Comparison of ENCODE assay signal across 23 cellular contexts in the genomic region with DNA sequence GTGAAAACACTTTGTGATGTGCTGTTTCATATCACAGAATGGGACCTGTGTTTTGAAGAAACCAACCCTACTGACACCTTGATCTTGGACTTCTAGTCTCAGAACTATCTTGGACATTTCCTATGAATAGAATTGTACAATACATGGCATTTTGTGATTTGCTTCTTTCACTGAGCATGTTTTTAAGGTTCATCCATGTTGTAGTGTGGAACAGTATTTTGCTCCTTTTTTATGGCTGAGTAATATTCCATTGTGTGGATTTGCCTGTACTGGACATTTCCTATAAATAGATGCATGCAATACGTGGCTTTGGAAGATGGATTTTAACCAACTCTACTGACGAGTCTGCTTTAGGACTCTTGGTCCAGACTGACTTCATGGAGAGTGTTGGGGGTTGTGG. TPM values are rescaled to one million over a fixed set of nuclear protein-coding genes. Genes with fewer than 3 reads are reported as not detected.
DNase-seq lines count a peak whose midpoint lies in the region; ATAC-seq, FAIRE-seq and TF ChIP-seq lines count a peak whose summit lies in the region.
"Had no signal": no experiment of that assay in that cellular context is flagged by ENCODE, and none has a peak within 500 bp of the region (broad histone marks: within the 10 kb centered on the region; RNA-seq: fewer than 3 reads in every experiment).

No MANE protein-coding gene starts in this region.

- H3K18ac ChIP-seq in H9 (ENCODE audit: insufficient read length, low read depth, low read length) = no peak overlapping the region

- no peak overlapping the region for H3K56ac ChIP-seq in H9 (ENCODE audit: insufficient read length, low read depth, low read length)

- no peaks in the 10 kb centered on the region for H3K27me3 ChIP-seq in H9 (ENCODE audit: insufficient read depth, low read length)
- H3K27me3 ChIP-seq: BE2C, MG63 had no signal

- no peak overlapping the region for H2AK5ac ChIP-seq in H9 (ENCODE audit: insufficient read length, low read length)

- TF ChIP-seq CTCF in H9 (conservative IDR thresholded peaks at IDR 0.05) = no peak

- H3K79me1 ChIP-seq in H9 (ENCODE audit: insufficient read depth, low read depth, low read length, poor library complexity, severe bottlenecking) = no peaks in the 10 kb centered on the region

- H3K4me1 ChIP-seq in H9 (ENCODE audit: insufficient read depth, low read length) = no peaks in the 10 kb centered on the region
- H3K4me1 ChIP-seq: BE2C, HAP-1 had no signal

- H2BK5ac ChIP-seq in H9 (ENCODE audit: insufficient read length, low read length) = no peak overlapping the region

- no peak overlapping the region for H4K5ac ChIP-seq in H9 (ENCODE audit: insufficient read length, low read depth, low read length)

- no peaks in the 10 kb centered on the region for H3K23me2 ChIP-seq in H9 (ENCODE audit: insufficient read length, low read depth, low read length, poor library complexity, severe bottlenecking)

- no peaks in the 10 kb centered on the region for H3K27me3 Mint-ChIP-seq in effector memory CD8-positive, alpha-beta T cell
- peaks cover 16% of the 10 kb centered on the region for H3K27me3 Mint-ChIP-seq in H9 (ENCODE audit: low read depth)

- no peaks in the 10 kb centered on the region for H3K79me2 ChIP-seq in H9 (ENCODE audit: insufficient read depth, low read length)

- TF ChIP-seq POLR2A in GM12891 (IDR thresholded peaks at IDR 0.05; ENCODE audit: low read depth, low read length) = no peak

- H3K23ac ChIP-seq in H9 (ENCODE audit: insufficient read length, low read depth, low read length) = no peak overlapping the region

- no peak overlapping the region for H2BK12ac ChIP-seq in H9 (ENCODE audit: insufficient read length, low read depth, low read length)

- H3K27ac ChIP-seq in H9 (ENCODE audit: insufficient read length, low read depth, low read length) = no peak overlapping the region

- FAIRE-seq in GM12891 (lab: Jason Lieb, UNC) = peak; percentile 55
- FAIRE-seq: D721Med, HTR-8/SVneo had no signal

- peaks cover 17 to 53% of the 10 kb centered on the region in 2 donors for H3K36me3 Mint-ChIP-seq in activated naive CD4-positive, alpha-beta T cell treated with anti-CD3 and anti-CD28 coated beads, Interleukin-2, amount 50 U/mL, for 72 hours
- peaks cover 41% of the 10 kb centered on the region for H3K36me3 Mint-ChIP-seq in effector memory CD8-positive, alpha-beta T cell (ENCODE audit: insufficient read depth)
- H3K36me3 Mint-ChIP-seq in H9 (ENCODE audit: insufficient read depth in 1 of 3, low read depth in 3 of 3) = peaks cover 3 to 6% (median 4%) of the 10 kb centered on the region in 3 experiments; a peak in 6 of 7 replicates

- no peak overlapping the region for H3T11ph ChIP-seq in H9 (ENCODE audit: low read length)

- H3K9me3 ChIP-seq in H9 (ENCODE audit: control insufficient read depth, low read depth, low read length) = no peaks in the 10 kb centered on the region
- H3K9me3 ChIP-seq: MG63 had no signal

- H3K9me3 Mint-ChIP-seq in activated naive CD4-positive, alpha-beta T cell treated with anti-CD3 and anti-CD28 coated beads, Interleukin-2, amount 50 U/mL, for 72 hours = peaks cover 3 to 12% of the 10 kb centered on the region in 2 donors
- peaks cover 0 to 1% of the 10 kb centered on the region in 2 donors for H3K9me3 Mint-ChIP-seq in effector memory CD8-positive, alpha-beta T cell
- peaks cover 31 to 75% of the 10 kb centered on the region in 2 experiments for H3K9me3 Mint-ChIP-seq in H9

- no peak for DNase-seq in activated naive CD4-positive, alpha-beta T cell treated with anti-CD3 and anti-CD28 coated beads, Interleukin-2, amount 50 U/mL, for 72 hours (ENCODE audit: low spot score in 2 of 2)
- DNase-seq in activated naive CD4-positive, alpha-beta T cell treated with Interleukin-2 at 50 U/mL for 16 hours = no peak
- DNase-seq in GM12891 (ENCODE audit: insufficient read length, low spot score) (no peak), H9 (no peak), SHP77 (lab: John Stamatoyannopoulos, UW) (no peak)
- DNase-seq in effector memory CD8-positive, alpha-beta T cell = no peak
- DNase-seq: BE2C, KG1, MG63, NCI-H1417, NCI-H1694, NCI-H2029 treated with DMSO at 0.1 percent for 48 hours, NCI-H226, NCI-H510A, NCI-H69, Right ventricle myocardium superior, RPMI8226 had no signal

- no peak overlapping the region for H3K14ac ChIP-seq in H9 (ENCODE audit: insufficient read depth, low read length)

- H2BK20ac ChIP-seq in H9 (ENCODE audit: low read depth, low read length, poor library complexity, severe bottlenecking) = no peak overlapping the region

- H3K4me3 Mint-ChIP-seq in effector memory CD8-positive, alpha-beta T cell = no peak overlapping the region
- no peak overlapping the region for H3K4me3 Mint-ChIP-seq in H9
- H3K4me3 Mint-ChIP-seq: CD14-positive monocyte, GM23338 had no signal

- no peaks in the 10 kb centered on the region for H4K20me1 ChIP-seq in H9 (ENCODE audit: control insufficient read depth, insufficient read depth, insufficient read length)

- no peak overlapping the region for H2BK15ac ChIP-seq in H9 (ENCODE audit: low read depth, low read length)

- H3K4me1 Mint-ChIP-seq in effector memory CD8-positive, alpha-beta T cell (ENCODE audit: low read depth in 2 of 2) = peaks cover 17 to 31% of the 10 kb centered on the region in 2 donors
- no peaks in the 10 kb centered on the region for H3K4me1 Mint-ChIP-seq in H9
- H3K4me1 Mint-ChIP-seq: GM23338 had no signal

- no peak overlapping the region for H4K8ac ChIP-seq in H9 (replicated peaks; ENCODE audit: insufficient read length, low read depth, low read length)

- peak in 1 of 2 donors; percentile 24 for ATAC-seq in activated naive CD4-positive, alpha-beta T cell treated with anti-CD3 and anti-CD28 coated beads, Interleukin-2, amount 50 U/mL, for 72 hours
- no peak for ATAC-seq in effector memory CD8-positive, alpha-beta T cell (replicated peaks)
- ATAC-seq in GM18858 (IDR thresholded peaks at IDR 0.05; ENCODE audit: unreplicated experiment) = no peak
- ATAC-seq: GM23338 had no signal

- H2AFZ ChIP-seq in H9 (ENCODE audit: low read length) = no peak overlapping the region
- H2AFZ ChIP-seq: GM23338 had no signal

- H3K9ac ChIP-seq in H9 (ENCODE audit: extremely low read depth, insufficient read length, low read length) = no peak overlapping the region

- H4K91ac ChIP-seq in H9 (ENCODE audit: insufficient read length, low read depth, low read length) = no peak overlapping the region

- H2BK120ac ChIP-seq in H9 (ENCODE audit: low read depth, low read length, poor library complexity, severe bottlenecking) = no peak overlapping the region

- peak overlapping the region; percentile 23 to 36 for H3K27ac Mint-ChIP-seq in activated naive CD4-positive, alpha-beta T cell treated with anti-CD3 and anti-CD28 coated beads, Interleukin-2, amount 50 U/mL, for 72 hours
- peak overlapping the region; percentile 52 to 74 for H3K27ac Mint-ChIP-seq in effector memory CD8-positive, alpha-beta T cell
- no peak overlapping the region for H3K27ac Mint-ChIP-seq in H9
- H3K27ac Mint-ChIP-seq: GM23338 had no signal

- no CpG with 5 or more reads among the region's 2 CpGs for WGBS in H9 (ENCODE audit: extremely low coverage, insufficient read length, low lambda C conversion rate)

- no peak overlapping the region for H3K4ac ChIP-seq in H9 (ENCODE audit: low read depth, low read length)

- H3K4me2 ChIP-seq in H9 (ENCODE audit: insufficient read depth, insufficient read length, low read length) = no peak overlapping the region
- H3K4me2 ChIP-seq: GM23338 had no signal

TF ChIP-seq in GM12891, 5 proteins besides CTCF, POLR2A, EP300 and RAD21:
- TF ChIP-seq POU2F2 (IDR thresholded peaks at IDR 0.05; ENCODE audit: low read depth, low read length) = no peak
- no peak for TF ChIP-seq TAF1 (IDR thresholded peaks at IDR 0.05; ENCODE audit: low read depth, low read length)
- no peak for TF ChIP-seq POLR2AphosphoS5 (IDR thresholded peaks at IDR 0.05; ENCODE audit: low read depth, low read length)
- TF ChIP-seq PAX5 (IDR thresholded peaks at IDR 0.05; ENCODE audit: insufficient read depth, low read length, severe bottlenecking) = no peak
- TF ChIP-seq SPI1 (IDR thresholded peaks at IDR 0.05; ENCODE audit: low read depth, low read length) = no peak

RNA-seq across cellular contexts. Expression of gene VAV1, which starts 46.8 kb away (rescaled TPM):
- 100 to 1,000 TPM in 1 of 2 donors, 10 to 100 TPM in 1; 81.5 to 121 TPM for total RNA-seq in activated naive CD4-positive, alpha-beta T cell treated with anti-CD3 and anti-CD28 coated beads, Interleukin-2, amount 50 U/mL, for 72 hours
- polyA plus RNA-seq in GM12891 (2012; ENCODE audit: low read depth, missing spikeins) = 41.2 TPM
- total RNA-seq in H9 (2021) = 0.61 and 0.90 TPM in 2 replicates

RNA-seq across cellular contexts. Expression of gene SH2D3A, which starts 52.1 kb away (rescaled TPM):
- 10 to 100 TPM; 16.4 to 33.0 TPM for total RNA-seq in activated naive CD4-positive, alpha-beta T cell treated with anti-CD3 and anti-CD28 coated beads, Interleukin-2, amount 50 U/mL, for 72 hours
- polyA plus RNA-seq in GM12891 (2012; ENCODE audit: low read depth, missing spikeins) = 6.5 TPM
- 17.9 and 22.0 TPM in 2 replicates for total RNA-seq in H9 (2021)
- total RNA-seq: Right ventricle myocardium superior had no signal
- polyA plus RNA-seq: CD14-positive monocyte had no signal

Comparison
In these comparisons a context has a peak if more than half of its experiments do, and no peak if none do; other contexts are left out.
1. H3K27ac Mint-ChIP-seq: peak in activated naive CD4-positive, alpha-beta T cell treated with anti-CD3 and anti-CD28 coated beads, Interleukin-2, amount 50 U/mL, for 72 hours (2 of 2) and effector memory CD8-positive, alpha-beta T cell (2 of 2); none in H9 (0 of 3).
2. RNA of gene VAV1, which starts 46.8 kb away (total RNA-seq): 81.5 to 121 TPM in activated naive CD4-positive, alpha-beta T cell treated with anti-CD3 and anti-CD28 coated beads, Interleukin-2, amount 50 U/mL, for 72 hours; 0.61 to 0.90 TPM in H9; every median in the first group is over 10 times any median in the second.